Comparison of ENCODE assay signal across 8 cellular contexts in the genomic region with DNA sequence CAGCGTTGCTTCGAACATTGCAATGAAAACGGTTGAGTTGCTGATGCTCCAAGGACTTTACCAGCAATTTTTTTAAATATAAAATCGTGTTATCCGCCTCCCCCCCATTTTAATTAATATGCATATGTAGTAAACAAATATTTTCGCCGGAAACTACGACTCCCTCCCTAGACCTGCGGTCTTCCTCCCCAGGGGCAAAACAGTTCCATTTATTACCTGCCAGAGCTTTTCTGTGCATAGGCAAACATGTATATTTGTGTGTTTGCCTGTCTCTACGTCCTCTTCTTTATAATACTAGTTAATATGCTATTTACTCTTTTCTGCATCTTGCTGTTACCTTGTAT. TPM values are rescaled to one million over a fixed set of nuclear protein-coding genes. Genes with fewer than 3 reads are reported as not detected.
DNase-seq lines count a peak whose midpoint lies in the region; ATAC-seq and TF ChIP-seq lines count a peak whose summit lies in the region.

No MANE protein-coding gene starts in this region.

- no TSS peak for BruUV-seq in mammary epithelial cell (replicated peaks; lab: Mats Ljungman, UMichigan)

- peak; percentile 7 for ATAC-seq in HG03139 (IDR thresholded peaks at IDR 0.05; ENCODE audit: unreplicated experiment)

- intact Hi-C loops in mammary epithelial cell (cut with micrococcal nuclease), result loop anchor here (1.0 to 5.0 kb wide), 3 partner anchors 93 to 240 kb away; a partner anchor contains a TSS

- 3% methylated on average over 10 of the region's 10 CpGs for WGBS in mammary epithelial cell (ENCODE audit: low coverage, missing lambda C conversion rate)

- H3K9ac ChIP-seq in mammary epithelial cell (ENCODE audit: insufficient read depth, low read length), result peak overlapping the region; percentile 93

- peak overlapping the region; percentile 67 for H3K27ac ChIP-seq in mammary epithelial cell (ENCODE audit: insufficient read depth, low read depth, low read length)

- H3K27me3 ChIP-seq in mammary epithelial cell (ENCODE audit: insufficient read depth, low read length) (no peaks in the 10 kb centered on the region), neuron (ENCODE audit: insufficient read depth, low read length) (no peaks in the 10 kb centered on the region)

- H2AFZ ChIP-seq in mammary epithelial cell (ENCODE audit: low read depth, low read length) (peak overlapping the region; percentile 94), neuron (ENCODE audit: low read depth, low read length) (peak overlapping the region; percentile 88)

- H3K4me3 ChIP-seq in mammary epithelial cell (replicated peaks in 1 of 3; ENCODE audit: insufficient read depth in 1 of 3, low read depth in 2 of 3, low read length in 3 of 3), result peak overlapping the region; percentile 65 to 97 (median 89)
- peak overlapping the region; percentile 80 for H3K4me3 ChIP-seq in neuron (ENCODE audit: low read length)

- peaks cover 2% of the 10 kb centered on the region for H4K20me1 ChIP-seq in mammary epithelial cell (ENCODE audit: insufficient read depth, low read length)

- H3K36me3 ChIP-seq in mammary epithelial cell (ENCODE audit: insufficient read depth, low read length) (peaks cover 7% of the 10 kb centered on the region), neuron (ENCODE audit: insufficient read depth, low read length) (peaks cover 6% of the 10 kb centered on the region)

- no peak for TF ChIP-seq CTCF in mammary epithelial cell (conservative IDR thresholded peaks at IDR 0.05 in 1 of 2, IDR thresholded peaks at IDR 0.05 in 1 of 2; ENCODE audit: extremely low read depth in 1 of 2, insufficient read depth in 1 of 2, low read depth in 1 of 2, low read length in 2 of 2)

- DNase-seq in NCI-H82 (lab: John Stamatoyannopoulos, UW) (peak; percentile 39), NCI-H82 treated with DMSO at 0.1 percent for 48 hours (lab: John Stamatoyannopoulos, UW; ENCODE audit: unreplicated experiment) (no peak), mammary epithelial cell (no peak), AG08395 (ENCODE audit: low spot score) (no peak), islet precursor cell (no peak)
- DNase-seq in activated effector memory CD4-positive, alpha-beta T cell treated with Interleukin-2 at 50 U/mL for 16 hours, result no peak

- dilution Hi-C loops in mammary epithelial cell (cut with HindIII; ENCODE audit: low sequenced_read_pairs), result no loop called here

- H3K4me1 ChIP-seq in mammary epithelial cell (ENCODE audit: insufficient read depth, low read length) (peaks cover 13% of the 10 kb centered on the region), neuron (ENCODE audit: insufficient read depth, low read length) (peaks cover 13% of the 10 kb centered on the region)

- CTCF ChIA-PET in mammary epithelial cell (lab: Charles Lee; ENCODE audit: low non-redundant PET), result interaction anchor here (0.6 kb wide), 1 partner anchor 462 kb away, joined by 7 read pairs; no protein-coding TSS in a partner anchor

- H3K9me3 ChIP-seq in mammary epithelial cell (replicated peaks; ENCODE audit: insufficient read depth, low read length) (no peaks in the 10 kb centered on the region), neuron (ENCODE audit: low read length) (no peaks in the 10 kb centered on the region)

- peaks cover 44% of the 10 kb centered on the region for H3K79me2 ChIP-seq in mammary epithelial cell (ENCODE audit: insufficient read depth, low read length)

- in situ Hi-C loops in mammary epithelial cell (cut with MboI; ENCODE audit: low sequenced_read_pairs in 2 of 2), result no loop called here

- H3K4me2 ChIP-seq in mammary epithelial cell (ENCODE audit: insufficient read depth, low read depth, low read length), result peak overlapping the region; percentile 99

RNA-seq across cellular contexts. Expression of a gene that starts 0.6 kb away (rescaled TPM):
- 100 to 1,000 TPM in 1 of 2 donors, 10 to 100 TPM in 1; 94.7 to 114 TPM for total RNA-seq in mammary epithelial cell
- 36.4 TPM for polyA plus RNA-seq in mammary epithelial cell
- polyA minus RNA-seq in mammary epithelial cell, result 33.3 TPM
